1 cellular context compared by ENCODE assay signal in the genomic region with DNA sequence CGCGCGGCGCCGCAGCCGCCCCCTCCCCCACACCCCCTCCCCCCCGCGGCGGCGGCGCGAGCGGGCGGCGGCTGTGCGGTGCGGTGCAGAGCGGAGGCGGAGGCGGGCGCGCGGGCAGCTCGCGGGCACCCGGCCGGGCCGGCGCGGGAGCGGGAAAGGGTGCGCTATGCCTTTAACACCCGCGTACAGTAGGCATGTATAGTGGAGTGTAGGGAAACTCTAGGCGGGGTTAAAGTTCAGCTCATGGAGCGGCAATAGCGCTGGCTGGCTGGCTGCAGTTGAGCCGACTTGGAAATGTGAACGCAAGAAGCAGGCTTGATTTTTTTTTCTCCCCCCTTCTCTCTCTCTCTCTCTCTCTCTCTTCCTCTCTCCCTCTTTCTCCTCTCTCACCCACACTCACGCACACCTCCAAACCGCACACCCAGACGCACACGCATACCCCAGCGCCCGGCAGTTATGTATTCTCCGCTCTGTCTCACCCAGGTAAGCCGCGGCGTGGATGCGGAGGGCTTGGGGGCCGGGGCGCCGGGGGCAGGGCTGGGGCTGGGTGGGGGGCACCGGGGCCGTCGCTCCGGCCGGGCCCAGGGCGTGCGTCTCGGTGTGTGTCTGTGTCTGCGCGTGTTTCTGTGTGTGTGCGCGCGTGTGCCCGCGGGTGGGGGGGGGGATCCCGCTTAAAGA.
A peak's percentile ranks its signal among the peaks of the same experiment; 100 is the strongest.
TF ChIP-seq lines count a peak whose summit lies in the region.

A gene (plus strand): TSS at position 226 of the 678 bp plus-strand sequence.

TF ChIP-seq in HepG2, 621 proteins besides CTCF, POLR2A, EP300 and RAD21 (continued from another document and continues in another):
- TF ChIP-seq, protein P1, sequence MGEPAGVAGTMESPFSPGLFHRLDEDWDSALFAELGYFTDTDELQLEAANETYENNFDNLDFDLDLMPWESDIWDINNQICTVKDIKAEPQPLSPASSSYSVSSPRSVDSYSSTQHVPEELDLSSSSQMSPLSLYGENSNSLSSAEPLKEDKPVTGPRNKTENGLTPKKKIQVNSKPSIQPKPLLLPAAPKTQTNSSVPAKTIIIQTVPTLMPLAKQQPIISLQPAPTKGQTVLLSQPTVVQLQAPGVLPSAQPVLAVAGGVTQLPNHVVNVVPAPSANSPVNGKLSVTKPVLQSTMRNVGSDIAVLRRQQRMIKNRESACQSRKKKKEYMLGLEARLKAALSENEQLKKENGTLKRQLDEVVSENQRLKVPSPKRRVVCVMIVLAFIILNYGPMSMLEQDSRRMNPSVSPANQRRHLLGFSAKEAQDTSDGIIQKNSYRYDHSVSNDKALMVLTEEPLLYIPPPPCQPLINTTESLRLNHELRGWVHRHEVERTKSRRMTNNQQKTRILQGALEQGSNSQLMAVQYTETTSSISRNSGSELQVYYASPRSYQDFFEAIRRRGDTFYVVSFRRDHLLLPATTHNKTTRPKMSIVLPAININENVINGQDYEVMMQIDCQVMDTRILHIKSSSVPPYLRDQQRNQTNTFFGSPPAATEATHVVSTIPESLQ (CRISPR knock-in tag; conservative IDR thresholded peaks at IDR 0.05), result no peak
- TF ChIP-seq BRD4 (CRISPR knock-in tag; IDR thresholded peaks at IDR 0.05) (peak; percentile 51; the same call in 1 of the 2 replicates), HNF4A (CRISPR knock-in tag; IDR thresholded peaks at IDR 0.05) (peak; percentile 59; the same call in 1 of the 2 replicates), SMARCE1 (IDR thresholded peaks at IDR 0.05; ENCODE audit: borderline replicate concordance) (no peak), NFATC3 (CRISPR knock-in tag; IDR thresholded peaks at IDR 0.05) (no peak), TRIM24 (CRISPR knock-in tag; IDR thresholded peaks at IDR 0.05) (no peak), NFYB (CRISPR knock-in tag; IDR thresholded peaks at IDR 0.05) (no peak), ZNF660 (CRISPR knock-in tag; IDR thresholded peaks at IDR 0.05; ENCODE audit: borderline replicate concordance, low read depth) (no peak), MAFK (conservative IDR thresholded peaks at IDR 0.05 in 1 of 2, IDR thresholded peaks at IDR 0.05 in 1 of 2; ENCODE audit: low read length in 2 of 2) (no peak), ZNF350 (CRISPR knock-in tag; IDR thresholded peaks at IDR 0.05; ENCODE audit: borderline replicate concordance, low read depth) (no peak), ZNF20 (CRISPR knock-in tag; IDR thresholded peaks at IDR 0.05) (no peak), RFX5 (IDR thresholded peaks at IDR 0.05; ENCODE audit: low read depth, low read length) (no peak), ATRX (CRISPR knock-in tag; IDR thresholded peaks at IDR 0.05; ENCODE audit: borderline replicate concordance) (no peak), NCOA1 (CRISPR knock-in tag; IDR thresholded peaks at IDR 0.05) (no peak), ZNF552 (CRISPR knock-in tag; IDR thresholded peaks at IDR 0.05; ENCODE audit: borderline replicate concordance) (no peak), POLR2AphosphoS5 (IDR thresholded peaks at IDR 0.05; ENCODE audit: low read depth, low read length) (peak; percentile 57; the same call in 1 of the 2 replicates), HMG20B (CRISPR knock-in tag; conservative IDR thresholded peaks at IDR 0.05) (no peak), GTF2F1 (IDR thresholded peaks at IDR 0.05; ENCODE audit: low read length) (no peak), ISX (CRISPR knock-in tag; conservative IDR thresholded peaks at IDR 0.05) (no peak), KMT2A (CRISPR knock-in tag; IDR thresholded peaks at IDR 0.05) (peak; percentile 71), ASH2L (IDR thresholded peaks at IDR 0.05; ENCODE audit: insufficient read length, low read depth, low read length) (no peak), MZF1 (CRISPR knock-in tag; IDR thresholded peaks at IDR 0.05; ENCODE audit: borderline replicate concordance) (no peak), ZNF790 (CRISPR knock-in tag; IDR thresholded peaks at IDR 0.05; ENCODE audit: borderline replicate concordance) (no peak; the same call in 1 of the 2 replicates), GFI1 (CRISPR knock-in tag; IDR thresholded peaks at IDR 0.05; ENCODE audit: borderline replicate concordance) (no peak), SUZ12 (IDR thresholded peaks at IDR 0.05; ENCODE audit: low read depth, low read length) (no peak), CCDC6 (CRISPR knock-in tag; IDR thresholded peaks at IDR 0.05) (0 out of 2 replicates have a peak, but pooled peaks have one; percentile 25), ZNF326 (CRISPR knock-in tag; IDR thresholded peaks at IDR 0.05; ENCODE audit: borderline replicate concordance) (no peak), TP53 (CRISPR knock-in tag; conservative IDR thresholded peaks at IDR 0.05) (no peak), ZBTB7A (CRISPR knock-in tag; IDR thresholded peaks at IDR 0.05) (no peak), KLF9 (CRISPR knock-in tag; IDR thresholded peaks at IDR 0.05; ENCODE audit: low read depth) (no peak), THYN1 (CRISPR knock-in tag; IDR thresholded peaks at IDR 0.05; ENCODE audit: borderline replicate concordance, low read depth) (no peak)
- TF ChIP-seq, protein P2, sequence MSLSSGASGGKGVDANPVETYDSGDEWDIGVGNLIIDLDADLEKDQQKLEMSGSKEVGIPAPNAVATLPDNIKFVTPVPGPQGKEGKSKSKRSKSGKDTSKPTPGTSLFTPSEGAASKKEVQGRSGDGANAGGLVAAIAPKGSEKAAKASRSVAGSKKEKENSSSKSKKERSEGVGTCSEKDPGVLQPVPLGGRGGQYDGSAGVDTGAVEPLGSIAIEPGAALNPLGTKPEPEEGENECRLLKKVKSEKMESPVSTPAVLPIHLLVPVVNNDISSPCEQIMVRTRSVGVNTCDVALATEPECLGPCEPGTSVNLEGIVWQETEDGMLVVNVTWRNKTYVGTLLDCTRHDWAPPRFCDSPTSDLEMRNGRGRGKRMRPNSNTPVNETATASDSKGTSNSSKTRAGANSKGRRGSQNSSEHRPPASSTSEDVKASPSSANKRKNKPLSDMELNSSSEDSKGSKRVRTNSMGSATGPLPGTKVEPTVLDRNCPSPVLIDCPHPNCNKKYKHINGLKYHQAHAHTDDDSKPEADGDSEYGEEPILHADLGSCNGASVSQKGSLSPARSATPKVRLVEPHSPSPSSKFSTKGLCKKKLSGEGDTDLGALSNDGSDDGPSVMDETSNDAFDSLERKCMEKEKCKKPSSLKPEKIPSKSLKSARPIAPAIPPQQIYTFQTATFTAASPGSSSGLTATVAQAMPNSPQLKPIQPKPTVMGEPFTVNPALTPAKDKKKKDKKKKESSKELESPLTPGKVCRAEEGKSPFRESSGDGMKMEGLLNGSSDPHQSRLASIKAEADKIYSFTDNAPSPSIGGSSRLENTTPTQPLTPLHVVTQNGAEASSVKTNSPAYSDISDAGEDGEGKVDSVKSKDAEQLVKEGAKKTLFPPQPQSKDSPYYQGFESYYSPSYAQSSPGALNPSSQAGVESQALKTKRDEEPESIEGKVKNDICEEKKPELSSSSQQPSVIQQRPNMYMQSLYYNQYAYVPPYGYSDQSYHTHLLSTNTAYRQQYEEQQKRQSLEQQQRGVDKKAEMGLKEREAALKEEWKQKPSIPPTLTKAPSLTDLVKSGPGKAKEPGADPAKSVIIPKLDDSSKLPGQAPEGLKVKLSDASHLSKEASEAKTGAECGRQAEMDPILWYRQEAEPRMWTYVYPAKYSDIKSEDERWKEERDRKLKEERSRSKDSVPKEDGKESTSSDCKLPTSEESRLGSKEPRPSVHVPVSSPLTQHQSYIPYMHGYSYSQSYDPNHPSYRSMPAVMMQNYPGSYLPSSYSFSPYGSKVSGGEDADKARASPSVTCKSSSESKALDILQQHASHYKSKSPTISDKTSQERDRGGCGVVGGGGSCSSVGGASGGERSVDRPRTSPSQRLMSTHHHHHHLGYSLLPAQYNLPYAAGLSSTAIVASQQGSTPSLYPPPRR (CRISPR knock-in tag; IDR thresholded peaks at IDR 0.05; ENCODE audit: borderline replicate concordance), result no peak
- TF ChIP-seq, protein P3, sequence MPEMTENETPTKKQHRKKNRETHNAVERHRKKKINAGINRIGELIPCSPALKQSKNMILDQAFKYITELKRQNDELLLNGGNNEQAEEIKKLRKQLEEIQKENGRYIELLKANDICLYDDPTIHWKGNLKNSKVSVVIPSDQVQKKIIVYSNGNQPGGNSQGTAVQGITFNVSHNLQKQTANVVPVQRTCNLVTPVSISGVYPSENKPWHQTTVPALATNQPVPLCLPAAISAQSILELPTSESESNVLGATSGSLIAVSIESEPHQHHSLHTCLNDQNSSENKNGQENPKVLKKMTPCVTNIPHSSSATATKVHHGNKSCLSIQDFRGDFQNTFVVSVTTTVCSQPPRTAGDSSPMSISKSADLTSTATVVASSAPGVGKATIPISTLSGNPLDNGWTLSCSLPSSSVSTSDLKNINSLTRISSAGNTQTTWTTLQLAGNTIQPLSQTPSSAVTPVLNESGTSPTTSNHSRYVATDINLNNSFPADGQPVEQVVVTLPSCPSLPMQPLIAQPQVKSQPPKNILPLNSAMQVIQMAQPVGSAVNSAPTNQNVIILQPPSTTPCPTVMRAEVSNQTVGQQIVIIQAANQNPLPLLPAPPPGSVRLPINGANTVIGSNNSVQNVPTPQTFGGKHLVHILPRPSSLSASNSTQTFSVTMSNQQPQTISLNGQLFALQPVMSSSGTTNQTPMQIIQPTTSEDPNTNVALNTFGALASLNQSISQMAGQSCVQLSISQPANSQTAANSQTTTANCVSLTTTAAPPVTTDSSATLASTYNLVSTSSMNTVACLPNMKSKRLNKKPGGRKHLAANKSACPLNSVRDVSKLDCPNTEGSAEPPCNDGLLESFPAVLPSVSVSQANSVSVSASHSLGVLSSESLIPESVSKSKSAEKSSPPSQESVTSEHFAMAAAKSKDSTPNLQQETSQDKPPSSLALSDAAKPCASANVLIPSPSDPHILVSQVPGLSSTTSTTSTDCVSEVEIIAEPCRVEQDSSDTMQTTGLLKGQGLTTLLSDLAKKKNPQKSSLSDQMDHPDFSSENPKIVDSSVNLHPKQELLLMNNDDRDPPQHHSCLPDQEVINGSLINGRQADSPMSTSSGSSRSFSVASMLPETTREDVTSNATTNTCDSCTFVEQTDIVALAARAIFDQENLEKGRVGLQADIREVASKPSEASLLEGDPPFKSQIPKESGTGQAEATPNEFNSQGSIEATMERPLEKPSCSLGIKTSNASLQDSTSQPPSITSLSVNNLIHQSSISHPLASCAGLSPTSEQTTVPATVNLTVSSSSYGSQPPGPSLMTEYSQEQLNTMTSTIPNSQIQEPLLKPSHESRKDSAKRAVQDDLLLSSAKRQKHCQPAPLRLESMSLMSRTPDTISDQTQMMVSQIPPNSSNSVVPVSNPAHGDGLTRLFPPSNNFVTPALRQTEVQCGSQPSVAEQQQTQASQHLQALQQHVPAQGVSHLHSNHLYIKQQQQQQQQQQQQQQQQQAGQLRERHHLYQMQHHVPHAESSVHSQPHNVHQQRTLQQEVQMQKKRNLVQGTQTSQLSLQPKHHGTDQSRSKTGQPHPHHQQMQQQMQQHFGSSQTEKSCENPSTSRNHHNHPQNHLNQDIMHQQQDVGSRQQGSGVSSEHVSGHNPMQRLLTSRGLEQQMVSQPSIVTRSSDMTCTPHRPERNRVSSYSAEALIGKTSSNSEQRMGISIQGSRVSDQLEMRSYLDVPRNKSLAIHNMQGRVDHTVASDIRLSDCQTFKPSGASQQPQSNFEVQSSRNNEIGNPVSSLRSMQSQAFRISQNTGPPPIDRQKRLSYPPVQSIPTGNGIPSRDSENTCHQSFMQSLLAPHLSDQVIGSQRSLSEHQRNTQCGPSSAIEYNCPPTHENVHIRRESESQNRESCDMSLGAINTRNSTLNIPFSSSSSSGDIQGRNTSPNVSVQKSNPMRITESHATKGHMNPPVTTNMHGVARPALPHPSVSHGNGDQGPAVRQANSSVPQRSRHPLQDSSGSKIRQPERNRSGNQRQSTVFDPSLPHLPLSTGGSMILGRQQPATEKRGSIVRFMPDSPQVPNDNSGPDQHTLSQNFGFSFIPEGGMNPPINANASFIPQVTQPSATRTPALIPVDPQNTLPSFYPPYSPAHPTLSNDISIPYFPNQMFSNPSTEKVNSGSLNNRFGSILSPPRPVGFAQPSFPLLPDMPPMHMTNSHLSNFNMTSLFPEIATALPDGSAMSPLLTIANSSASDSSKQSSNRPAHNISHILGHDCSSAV (CRISPR knock-in tag; IDR thresholded peaks at IDR 0.05; ENCODE audit: borderline replicate concordance), result no peak
- TF ChIP-seq, protein P4, sequence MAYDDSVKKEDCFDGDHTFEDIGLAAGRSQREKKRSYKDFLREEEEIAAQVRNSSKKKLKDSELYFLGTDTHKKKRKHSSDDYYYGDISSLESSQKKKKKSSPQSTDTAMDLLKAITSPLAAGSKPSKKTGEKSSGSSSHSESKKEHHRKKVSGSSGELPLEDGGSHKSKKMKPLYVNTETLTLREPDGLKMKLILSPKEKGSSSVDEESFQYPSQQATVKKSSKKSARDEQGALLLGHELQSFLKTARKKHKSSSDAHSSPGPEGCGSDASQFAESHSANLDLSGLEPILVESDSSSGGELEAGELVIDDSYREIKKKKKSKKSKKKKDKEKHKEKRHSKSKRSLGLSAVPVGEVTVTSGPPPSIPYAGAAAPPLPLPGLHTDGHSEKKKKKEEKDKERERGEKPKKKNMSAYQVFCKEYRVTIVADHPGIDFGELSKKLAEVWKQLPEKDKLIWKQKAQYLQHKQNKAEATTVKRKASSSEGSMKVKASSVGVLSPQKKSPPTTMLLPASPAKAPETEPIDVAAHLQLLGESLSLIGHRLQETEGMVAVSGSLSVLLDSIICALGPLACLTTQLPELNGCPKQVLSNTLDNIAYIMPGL (CRISPR knock-in tag; IDR thresholded peaks at IDR 0.05; ENCODE audit: borderline replicate concordance in 1 of 2, low read depth in 1 of 2), result no peak; a peak in 1 of 4 replicates
- TF ChIP-seq, protein P5, sequence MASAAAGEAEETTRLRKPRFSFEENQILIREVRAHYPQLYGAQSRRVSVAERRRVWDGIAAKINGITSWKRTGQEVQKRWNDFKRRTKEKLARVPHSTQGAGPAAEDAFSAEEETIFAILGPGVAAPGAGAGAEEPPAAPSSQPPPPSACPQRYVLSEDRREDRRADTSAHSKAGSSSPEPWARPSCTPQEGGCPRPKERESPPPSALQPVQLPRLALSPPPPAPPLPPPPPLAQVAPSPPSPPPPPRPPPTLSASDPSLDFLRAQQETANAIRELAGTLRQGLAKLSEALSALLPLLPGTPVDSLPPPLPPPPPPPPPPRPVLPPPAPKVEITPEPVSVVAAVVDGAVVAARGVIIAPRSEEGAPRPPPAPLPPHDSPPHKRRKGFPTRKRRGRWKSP (CRISPR knock-in tag; IDR thresholded peaks at IDR 0.05), result no peak
- TF ChIP-seq, protein P6, sequence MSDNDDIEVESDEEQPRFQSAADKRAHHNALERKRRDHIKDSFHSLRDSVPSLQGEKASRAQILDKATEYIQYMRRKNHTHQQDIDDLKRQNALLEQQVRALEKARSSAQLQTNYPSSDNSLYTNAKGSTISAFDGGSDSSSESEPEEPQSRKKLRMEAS (IDR thresholded peaks at IDR 0.05), result peak; percentile 20; the same call in 1 of the 2 replicates
- TF ChIP-seq, protein P7, sequence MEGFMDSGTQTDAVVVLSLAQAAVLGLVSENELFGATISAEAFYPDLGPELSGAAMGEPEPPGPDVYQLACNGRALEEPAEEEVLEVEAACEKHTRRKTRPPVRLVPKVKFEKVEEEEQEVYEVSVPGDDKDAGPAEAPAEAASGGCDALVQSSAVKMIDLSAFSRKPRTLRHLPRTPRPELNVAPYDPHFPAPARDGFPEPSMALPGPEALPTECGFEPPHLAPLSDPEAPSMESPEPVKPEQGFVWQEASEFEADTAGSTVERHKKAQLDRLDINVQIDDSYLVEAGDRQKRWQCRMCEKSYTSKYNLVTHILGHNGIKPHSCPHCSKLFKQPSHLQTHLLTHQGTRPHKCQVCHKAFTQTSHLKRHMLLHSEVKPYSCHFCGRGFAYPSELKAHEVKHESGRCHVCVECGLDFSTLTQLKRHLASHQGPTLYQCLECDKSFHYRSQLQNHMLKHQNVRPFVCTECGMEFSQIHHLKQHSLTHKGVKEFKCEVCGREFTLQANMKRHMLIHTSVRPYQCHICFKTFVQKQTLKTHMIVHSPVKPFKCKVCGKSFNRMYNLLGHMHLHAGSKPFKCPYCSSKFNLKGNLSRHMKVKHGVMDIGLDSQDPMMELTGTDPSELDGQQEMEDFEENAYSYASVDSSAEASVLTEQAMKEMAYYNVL (CRISPR knock-in tag; IDR thresholded peaks at IDR 0.05; ENCODE audit: borderline replicate concordance), result no peak
